ENCODE assay signal across 4 cellular contexts in the genomic region with DNA sequence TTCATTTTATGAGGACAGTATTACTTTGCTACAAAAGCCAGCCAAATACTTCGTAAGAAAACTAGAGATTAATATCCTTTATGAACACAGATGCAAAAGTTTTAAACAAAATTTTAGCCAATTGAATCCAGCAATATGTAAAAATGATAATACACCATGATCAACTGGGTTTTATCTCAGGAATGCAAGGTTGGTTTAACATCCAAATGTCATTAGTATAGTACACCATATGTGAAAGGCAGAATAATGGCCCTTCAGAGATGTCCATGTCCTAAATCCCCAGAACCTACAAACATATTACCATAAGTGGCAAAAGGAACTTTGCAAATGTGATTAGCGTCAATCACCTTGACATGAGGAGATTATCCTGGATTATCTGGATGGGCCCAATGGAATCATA.
"Had no signal": no experiment of that assay in that cellular context is flagged by ENCODE, and none has a peak within 500 bp of the region (broad histone marks: within the 10 kb centered on the region; RNA-seq: fewer than 3 reads in every experiment).

No MANE protein-coding gene starts in this region.

- ATAC-seq: GM23338 had no signal

- H3K4me3 ChIP-seq: GM23338 had no signal

- DNase-seq: H9, HCEC 1CT, IMR-90 had no signal
